ENCODE assay signal across 24 cellular contexts in genomic region chr14:49934638-49935037, GRCh38. TPM values are rescaled to one million over a fixed set of nuclear protein-coding genes. Genes with fewer than 3 reads are reported as not detected.
DNase-seq lines count a peak whose midpoint lies in the region; ATAC-seq and TF ChIP-seq lines count a peak whose summit lies in the region.
"Had no signal": no experiment of that assay in that cellular context is flagged by ENCODE, and none has a peak within 500 bp of the region (broad histone marks: within the 10 kb centered on the region; RNA-seq: fewer than 3 reads in every experiment).

No MANE protein-coding gene starts in this region.

- TF ChIP-seq CTCF in fibroblast of mammary gland (conservative IDR thresholded peaks at IDR 0.05; ENCODE audit: control insufficient read depth, insufficient read depth, low read depth, low read length), result no peak
- peak in 1 of 6 experiments; percentile 12 for TF ChIP-seq CTCF in thyroid gland (IDR thresholded peaks at IDR 0.05)
- TF ChIP-seq CTCF in right atrium auricular region (IDR thresholded peaks at IDR 0.05), result no peak

- H3K4me1 ChIP-seq in thyroid gland (peaks cover 0 to 3% of the 10 kb centered on the region in 2 donors), right atrium auricular region (no peaks in the 10 kb centered on the region)
- H3K4me1 ChIP-seq: body of pancreas, neural progenitor cell, psoas muscle, transverse colon had no signal

- no peaks in the 10 kb centered on the region for H3K27me3 ChIP-seq in thyroid gland
- no peaks in the 10 kb centered on the region for H3K27me3 ChIP-seq in right atrium auricular region
- H3K27me3 ChIP-seq: body of pancreas, neural progenitor cell, stomach, transverse colon had no signal

- H3K27ac ChIP-seq in thyroid gland (peak overlapping the region; percentile 25 to 35 (median 29)), right atrium auricular region (no peak overlapping the region)
- H3K27ac ChIP-seq: body of pancreas, neural progenitor cell, psoas muscle, stomach, transverse colon had no signal

- H3K36me3 ChIP-seq in thyroid gland (no peaks in the 10 kb centered on the region), right atrium auricular region (no peaks in the 10 kb centered on the region)
- H3K36me3 ChIP-seq: neural progenitor cell, stomach, transverse colon had no signal

- DNase-seq in NCI-H510A treated with DMSO at 0.1 percent for 48 hours (lab: John Stamatoyannopoulos, UW), result peak; percentile 41
- no peak for DNase-seq in NCI-H510A (lab: John Stamatoyannopoulos, UW)
- peak; percentile 29 for DNase-seq in amniotic epithelial cell (ENCODE audit: low read depth)
- DNase-seq in fibroblast of mammary gland (ENCODE audit: low read depth), result peak; percentile 12
- no peak for DNase-seq in thyroid gland
- DNase-seq in left ventricle myocardium superior, result no peak
- DNase-seq in right atrium auricular region (ENCODE audit: low spot score), result no peak
- DNase-seq in SIG-M5 treated with dmso at 0.1 percent for 504 hours (lab: John Stamatoyannopoulos, UW; ENCODE audit: unreplicated experiment), result no peak
- DNase-seq: activated gamma-delta T cell treated with Interleukin-2 at 50 U/mL for 16 hours; activated naive CD8-positive, alpha-beta T cell treated with anti-CD3 and anti-CD28 coated beads, Interleukin-2, amount 50 U/mL, for 24 hours; activated T-cell treated with anti-CD3 and anti-CD28 coated beads, Interleukin-2, amount 50 U/mL, for 1 hour; body of pancreas; effector CD8-positive, alpha-beta T cell; H9; NCI-H146; NCI-H524; psoas muscle; SK-N-SH; stimulated activated CD8-positive, alpha-beta memory T cell treated with anti-CD3 and anti-CD28 coated beads, Interleukin-4, amount 100 ng/mL, for 48 hours; stomach; T-helper 17 cell; transverse colon had no signal

- intact Hi-C loops in thyroid gland (cut with DNase I) (no loop called here), left ventricle myocardium superior (cut with micrococcal nuclease) (no loop called here)

- H3K9me3 ChIP-seq in thyroid gland, result no peaks in the 10 kb centered on the region
- H3K9me3 ChIP-seq in right atrium auricular region, result no peaks in the 10 kb centered on the region
- H3K9me3 ChIP-seq: psoas muscle, SK-N-SH, stomach, transverse colon had no signal

- TF ChIP-seq POLR2A in thyroid gland (IDR thresholded peaks at IDR 0.05), result no peak

- no peak overlapping the region for H3K4me3 ChIP-seq in fibroblast of mammary gland (ENCODE audit: control insufficient read depth, low read depth, low read length)
- H3K4me3 ChIP-seq in thyroid gland (replicated peaks in 1 of 3), result no peak overlapping the region
- H3K4me3 ChIP-seq in right atrium auricular region, result no peak overlapping the region
- H3K4me3 ChIP-seq: body of pancreas, lung, neural progenitor cell, psoas muscle, stomach, transverse colon had no signal

- no peak for ATAC-seq in left ventricle myocardium superior
- ATAC-seq: activated naive CD8-positive, alpha-beta T cell treated with anti-CD3 and anti-CD28 coated beads, Interleukin-2, amount 50 U/mL, for 24 hours; body of pancreas; psoas muscle; T-helper 17 cell had no signal

RNA-seq across cellular contexts. Expression of gene ARF6, which starts 41.8 kb away (rescaled TPM):
- 10 to 100 TPM; 35.6 to 59.4 (median 48.5) TPM for total RNA-seq in thyroid gland
- total RNA-seq in left ventricle myocardium superior, result 24.6 TPM
- total RNA-seq in right atrium auricular region, result 10 to 100 TPM; 21.4 to 25.1 TPM

Comparison
In these comparisons a context has a peak if more than half of its experiments do, and no peak if none do; other contexts are left out.
1. DNase-seq: peak in NCI-H510A treated with DMSO at 0.1 percent for 48 hours (single experiment), amniotic epithelial cell (single experiment) and fibroblast of mammary gland (single experiment); none in NCI-H510A (single experiment), thyroid gland (0 of 2), left ventricle myocardium superior (single experiment), right atrium auricular region (single experiment) and SIG-M5 treated with dmso at 0.1 percent for 504 hours (single experiment).
2. H3K27ac ChIP-seq: peak in thyroid gland (3 of 3); none in right atrium auricular region (0 of 2).